20 cellular contexts compared by ENCODE assay signal in the genomic region with DNA sequence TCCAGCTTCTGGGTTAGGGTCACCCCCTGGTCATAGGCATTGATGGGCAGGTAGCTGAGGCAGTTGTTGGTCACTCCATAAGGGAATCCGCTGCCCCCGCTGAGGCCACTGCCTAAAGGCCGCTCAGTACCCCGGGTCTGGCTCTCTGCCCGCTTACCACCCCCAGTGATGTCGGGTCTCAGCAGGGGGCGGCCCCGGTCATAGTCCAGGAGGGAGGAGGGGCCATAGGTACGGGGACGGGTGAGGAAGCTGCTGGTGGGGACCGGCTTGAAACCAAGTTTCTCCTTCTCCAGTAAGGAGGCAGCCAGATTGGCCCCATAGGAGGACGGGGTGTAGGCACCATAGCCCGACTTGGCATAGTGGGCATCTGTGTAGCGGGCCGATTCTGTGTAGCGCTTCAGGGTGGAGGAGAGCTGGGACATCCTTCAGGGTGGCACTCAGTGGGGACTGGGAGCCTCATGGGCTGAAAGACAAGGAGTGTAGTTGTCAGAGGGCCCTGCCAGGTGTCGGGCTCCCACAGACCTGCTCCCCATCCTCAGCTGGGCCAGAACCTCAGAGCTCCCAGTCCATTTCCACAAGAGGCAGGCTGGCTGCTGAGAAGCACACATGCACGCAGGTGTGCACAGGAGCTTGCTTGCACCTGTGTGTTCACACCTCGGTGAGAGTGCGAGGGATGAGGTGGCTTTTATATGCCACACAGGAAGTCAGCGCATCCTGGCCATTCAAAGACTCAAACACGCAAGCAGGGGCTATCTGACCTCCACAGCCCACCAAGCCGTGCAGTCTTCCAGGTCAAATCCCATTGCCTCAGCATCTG. TPM values are rescaled to one million over a fixed set of nuclear protein-coding genes. Genes with fewer than 3 reads are reported as not detected.
A peak's percentile ranks its signal among the peaks of the same experiment; 100 is the strongest.
DNase-seq lines count a peak whose midpoint lies in the region; ATAC-seq and TF ChIP-seq lines count a peak whose summit lies in the region.
"Had no signal": no experiment of that assay in that cellular context is flagged by ENCODE, and none has a peak within 500 bp of the region (broad histone marks: within the 10 kb centered on the region; RNA-seq: fewer than 3 reads in every experiment).

No MANE protein-coding gene starts in this region.

- no peak overlapping the region for H2BK5ac ChIP-seq in trophoblast cell (ENCODE audit: low read depth, low read length, poor library complexity)

- no CpG with 5 or more reads among the region's 23 CpGs for WGBS in trophoblast cell (ENCODE audit: extremely low coverage, insufficient coverage, insufficient read length)

- H3K18ac ChIP-seq in trophoblast cell (ENCODE audit: low read length): no peak overlapping the region

- H2AFZ ChIP-seq in trophoblast cell (ENCODE audit: insufficient read depth, low read length, poor library complexity): no peak overlapping the region
- H2AFZ ChIP-seq in osteoblast (ENCODE audit: low read length): no peak overlapping the region

- no peak for TF ChIP-seq CTCF in natural killer cell (IDR thresholded peaks at IDR 0.05)
- no peak for TF ChIP-seq CTCF in osteoblast (IDR thresholded peaks at IDR 0.05; ENCODE audit: extremely low read depth, low read depth, low read length)

- H3K4me2 ChIP-seq in trophoblast cell (ENCODE audit: low read length) (no peak overlapping the region), osteoblast (ENCODE audit: insufficient read depth, low read length) (no peak overlapping the region)

- H3K4me1 ChIP-seq in CD8-positive, alpha-beta memory T cell (ENCODE audit: insufficient read depth, low read length): peaks cover 9% of the 10 kb centered on the region
- H3K4me1 ChIP-seq in trophoblast cell (ENCODE audit: control insufficient read depth in 1 of 2, insufficient read depth in 2 of 2, low read length in 2 of 2): peaks cover 6% of the 10 kb centered on the region in 2 experiments
- H3K4me1 ChIP-seq in osteoblast (ENCODE audit: insufficient read depth, low read length): peaks cover 46% of the 10 kb centered on the region

- DNase-seq in NK-92 treated with Interleukin-12 subunit alpha and Interleukin-12 subunit beta, amount 100 ng/mL, for 24 hours (lab: John Stamatoyannopoulos, UW): peak; percentile 37
- DNase-seq in NK-92 (lab: John Stamatoyannopoulos, UW; ENCODE audit: unreplicated experiment) (no peak), trophoblast cell (no peak), epidermal melanocyte (ENCODE audit: insufficient read length, low spot score) (no peak), natural killer cell (no peak), osteoblast (ENCODE audit: insufficient read length, low spot score, missing footprints) (no peak)
- DNase-seq in CD8-positive, alpha-beta memory T cell: peak in 1 of 5 donors; percentile 14
- DNase-seq: activated B cell treated with CpG ODN at 0.5 μM for 24 hours, esophagus squamous epithelium, KG1, sigmoid colon had no signal

- H3K27me3 Mint-ChIP-seq in CD8-positive, alpha-beta memory T cell: peaks cover 8 to 20% of the 10 kb centered on the region in 2 donors
- H3K27me3 Mint-ChIP-seq in natural killer cell (ENCODE audit: low read depth in 2 of 2): peaks cover 7 to 15% of the 10 kb centered on the region in 2 donors

- H3K4me1 Mint-ChIP-seq in CD8-positive, alpha-beta memory T cell: peaks cover 18 to 29% (median 19%) of the 10 kb centered on the region in 3 donors
- H3K4me1 Mint-ChIP-seq in natural killer cell: peaks cover 0 to 6% of the 10 kb centered on the region in 2 donors
- H3K4me1 Mint-ChIP-seq: activated B cell treated with CpG ODN at 0.5 μM for 24 hours; activated naive CD4-positive, alpha-beta T cell treated with anti-CD3 and anti-CD28 coated beads, Interleukin-2, amount 50 U/mL, for 24 hours had no signal

- no peak for ATAC-seq in natural killer cell

- H4K8ac ChIP-seq in trophoblast cell (ENCODE audit: low read depth, low read length): no peak overlapping the region

- no peak overlapping the region for H2BK12ac ChIP-seq in trophoblast cell (ENCODE audit: low read length)

- no peak overlapping the region for H3K4ac ChIP-seq in trophoblast cell (ENCODE audit: low read depth, low read length)

- CTCF ChIA-PET in CD8-positive, alpha-beta memory T cell (lab: Charles Lee): interaction anchor here (0.9 to 15.4 kb wide), 6 partner anchors 8 to 107 kb away, joined by 3 to 145 read pairs (median 4); a partner anchor contains a TSS

- H2AK5ac ChIP-seq in trophoblast cell (ENCODE audit: low read length): no peak overlapping the region

- no peaks in the 10 kb centered on the region for H3K79me1 ChIP-seq in trophoblast cell (ENCODE audit: low read length)

- H3K14ac ChIP-seq in trophoblast cell (ENCODE audit: low read length): no peak overlapping the region

- no peak overlapping the region for H3K9ac ChIP-seq in trophoblast cell (ENCODE audit: low read length)

- H4K12ac ChIP-seq in trophoblast cell (ENCODE audit: low read depth, low read length): no peak overlapping the region

- H3K79me2 ChIP-seq in trophoblast cell (ENCODE audit: control insufficient read depth, insufficient read depth, low read length, poor library complexity) (no peaks in the 10 kb centered on the region), osteoblast (ENCODE audit: insufficient read depth, low read length) (no peaks in the 10 kb centered on the region)

- H4K91ac ChIP-seq in trophoblast cell (ENCODE audit: low read depth, low read length): no peak overlapping the region

- H3K9me3 Mint-ChIP-seq in CD8-positive, alpha-beta memory T cell: no peaks in the 10 kb centered on the region
- H3K9me3 Mint-ChIP-seq in natural killer cell: no peaks in the 10 kb centered on the region
- H3K9me3 Mint-ChIP-seq: activated B cell treated with CpG ODN at 0.5 μM for 24 hours; activated naive CD4-positive, alpha-beta T cell treated with anti-CD3 and anti-CD28 coated beads, Interleukin-2, amount 50 U/mL, for 24 hours; mesothelial cell of epicardium; naive thymus-derived CD8-positive, alpha-beta T cell had no signal

- no peak overlapping the region for H3K23ac ChIP-seq in trophoblast cell (ENCODE audit: low read length)

- POLR2A ChIA-PET in CD8-positive, alpha-beta memory T cell (lab: Charles Lee): no interaction called here

- H3K36me3 ChIP-seq in CD8-positive, alpha-beta memory T cell (ENCODE audit: insufficient read depth, low read length): no peaks in the 10 kb centered on the region
- H3K36me3 ChIP-seq in trophoblast cell (ENCODE audit: control insufficient read depth in 1 of 2, insufficient read depth in 2 of 2, low read length in 2 of 2) (no peaks in the 10 kb centered on the region), osteoblast (ENCODE audit: insufficient read depth, low read length) (no peaks in the 10 kb centered on the region)
- H3K36me3 ChIP-seq: esophagus squamous epithelium, pancreas, sigmoid colon had no signal

- no peaks in the 10 kb centered on the region for H4K20me1 ChIP-seq in osteoblast (ENCODE audit: insufficient read depth, low read length)

- no peak overlapping the region for H3K4me3 ChIP-seq in CD8-positive, alpha-beta memory T cell (ENCODE audit: low read length)
- H3K4me3 ChIP-seq in trophoblast cell (ENCODE audit: low read depth, low read length) (peak overlapping the region; percentile 16), osteoblast (ENCODE audit: insufficient read depth, low read length) (no peak overlapping the region)
- H3K4me3 ChIP-seq: esophagus squamous epithelium, pancreas, sigmoid colon, testis had no signal

- H3K36me3 Mint-ChIP-seq in CD8-positive, alpha-beta memory T cell: no peaks in the 10 kb centered on the region
- H3K36me3 Mint-ChIP-seq in natural killer cell: no peaks in the 10 kb centered on the region
- H3K36me3 Mint-ChIP-seq: activated naive CD4-positive, alpha-beta T cell treated with anti-CD3 and anti-CD28 coated beads, Interleukin-2, amount 50 U/mL, for 24 hours; mesothelial cell of epicardium; naive thymus-derived CD8-positive, alpha-beta T cell had no signal

- no peaks in the 10 kb centered on the region for H3K27me3 ChIP-seq in CD8-positive, alpha-beta memory T cell (ENCODE audit: insufficient read depth, low read length, poor library complexity, severe bottlenecking)
- H3K27me3 ChIP-seq in trophoblast cell (ENCODE audit: insufficient read depth, low read length) (no peaks in the 10 kb centered on the region), osteoblast (ENCODE audit: insufficient read depth, low read length) (no peaks in the 10 kb centered on the region)
- H3K27me3 ChIP-seq: pancreas, sigmoid colon, testis had no signal

- H3K27ac Mint-ChIP-seq in CD8-positive, alpha-beta memory T cell: peak overlapping the region in 6 of 8 donors; percentile 8 to 84 (median 53)
- no peak overlapping the region for H3K27ac Mint-ChIP-seq in natural killer cell
- H3K27ac Mint-ChIP-seq: activated B cell treated with CpG ODN at 0.5 μM for 24 hours; activated naive CD4-positive, alpha-beta T cell treated with anti-CD3 and anti-CD28 coated beads, Interleukin-2, amount 50 U/mL, for 24 hours; mesothelial cell of epicardium had no signal

- no peaks in the 10 kb centered on the region for H3K9me3 ChIP-seq in CD8-positive, alpha-beta memory T cell (ENCODE audit: low read length)
- H3K9me3 ChIP-seq in trophoblast cell (ENCODE audit: insufficient read depth, low read depth, low read length) (no peaks in the 10 kb centered on the region), osteoblast (ENCODE audit: low read depth, low read length) (no peaks in the 10 kb centered on the region)
- H3K9me3 ChIP-seq: esophagus squamous epithelium, pancreas, sigmoid colon, testis had no signal

- no peak overlapping the region for H3K4me3 Mint-ChIP-seq in CD8-positive, alpha-beta memory T cell
- no peak overlapping the region for H3K4me3 Mint-ChIP-seq in natural killer cell
- H3K4me3 Mint-ChIP-seq: activated B cell treated with CpG ODN at 0.5 μM for 24 hours; activated naive CD4-positive, alpha-beta T cell treated with anti-CD3 and anti-CD28 coated beads, Interleukin-2, amount 50 U/mL, for 24 hours; mesothelial cell of epicardium; naive thymus-derived CD8-positive, alpha-beta T cell had no signal

- no peak overlapping the region for H2BK120ac ChIP-seq in trophoblast cell (ENCODE audit: insufficient read depth, low read length, poor library complexity)

- H3K27ac ChIP-seq in CD8-positive, alpha-beta memory T cell (ENCODE audit: low read depth, low read length): no peak overlapping the region
- peak overlapping the region; percentile 98 for H3K27ac ChIP-seq in cingulate gyrus (ENCODE audit: low read depth, low read length)
- no peak overlapping the region for H3K27ac ChIP-seq in trophoblast cell (ENCODE audit: low read depth, low read length)
- H3K27ac ChIP-seq in osteoblast (ENCODE audit: low read depth, low read length): no peak overlapping the region
- H3K27ac ChIP-seq: 22Rv1, pancreas, testis had no signal

- intact Hi-C loops in natural killer cell (cut with micrococcal nuclease): no loop called here

RNA-seq across cellular contexts. Expression of a gene that starts 8.2 kb away (rescaled TPM):
- under 1 TPM; 0.15 to 0.51 TPM for total RNA-seq in CD8-positive, alpha-beta memory T cell
- not detected for polyA plus RNA-seq in CD8-positive, alpha-beta memory T cell
- polyA plus RNA-seq in trophoblast cell (2013): 3.2 and 3.3 TPM in 2 replicates
- total RNA-seq in natural killer cell (1 to 10 TPM in 1 of 3 donors, under 1 TPM in 1, not detected in 1; 0.50 to 3.9 TPM), osteoblast (0.29 and 0.36 TPM in 2 replicates)

RNA-seq across cellular contexts. Expression of a gene that starts 26.8 kb away (rescaled TPM):
- not detected for total RNA-seq in CD8-positive, alpha-beta memory T cell
- not detected for polyA plus RNA-seq in CD8-positive, alpha-beta memory T cell
- polyA plus RNA-seq in trophoblast cell (2013): not detected in 2 replicates
- total RNA-seq in natural killer cell: not detected
- not detected in 2 replicates for total RNA-seq in osteoblast
- total RNA-seq: activated B cell treated with CpG ODN at 0.5 μM for 24 hours; esophagus squamous epithelium; HT-29; left colon; mesothelial cell of epicardium; naive thymus-derived CD8-positive, alpha-beta T cell; pancreas; testis had no signal
- polyA plus RNA-seq: naive thymus-derived CD8-positive, alpha-beta T cell; pancreas; sigmoid colon had no signal

RNA-seq across cellular contexts. Expression of a gene that starts 32.6 kb away (rescaled TPM):
- total RNA-seq in CD8-positive, alpha-beta memory T cell: not detected
- polyA plus RNA-seq in CD8-positive, alpha-beta memory T cell: not detected
- 1.3 and 1.8 TPM in 2 replicates for polyA plus RNA-seq in trophoblast cell (2013)
- total RNA-seq in natural killer cell (not detected), osteoblast (35.9 and 41.3 TPM in 2 replicates)
- total RNA-seq: activated B cell treated with CpG ODN at 0.5 μM for 24 hours; naive thymus-derived CD8-positive, alpha-beta T cell had no signal
- polyA plus RNA-seq: naive thymus-derived CD8-positive, alpha-beta T cell had no signal

RNA-seq across cellular contexts. Expression of a gene that starts 38.9 kb away (rescaled TPM):
- 10 to 100 TPM; 33.2 to 34.8 TPM for total RNA-seq in CD8-positive, alpha-beta memory T cell
- 46.1 TPM for polyA plus RNA-seq in CD8-positive, alpha-beta memory T cell
- 40.9 and 41.2 TPM in 2 replicates for polyA plus RNA-seq in trophoblast cell (2013)
- total RNA-seq in natural killer cell (10 to 100 TPM; 18.0 to 21.8 (median 18.1) TPM), osteoblast (4.0 and 5.0 TPM in 2 replicates)

RNA-seq across cellular contexts. Expression of a gene that starts 49.7 kb away (rescaled TPM):
- under 1 TPM; 0.40 to 0.74 TPM for total RNA-seq in CD8-positive, alpha-beta memory T cell
- polyA plus RNA-seq in CD8-positive, alpha-beta memory T cell: not detected
- 84.4 and 93.9 TPM in 2 replicates for polyA plus RNA-seq in trophoblast cell (2013)
- total RNA-seq in natural killer cell (not detected), osteoblast (308 and 400 TPM in 2 replicates)
- total RNA-seq: activated B cell treated with CpG ODN at 0.5 μM for 24 hours; naive thymus-derived CD8-positive, alpha-beta T cell had no signal
- polyA plus RNA-seq: naive thymus-derived CD8-positive, alpha-beta T cell had no signal

Comparison
In these comparisons a context has a peak if more than half of its experiments do, and no peak if none do; other contexts are left out.
1. H3K27ac Mint-ChIP-seq: peak in CD8-positive, alpha-beta memory T cell (6 of 8); none in natural killer cell (0 of 2).
2. RNA of a gene that starts 32.6 kb away (total RNA-seq): 35.9 to 41.3 TPM in osteoblast; not detected in CD8-positive, alpha-beta memory T cell and not detected in natural killer cell; every median in the first group is over 10 times any median in the second.